In genomic region chr12:57063991-57064725, GRCh38 we compare ENCODE assay signal across 8 cellular contexts.
DNase-seq lines count a peak whose midpoint lies in the region; ATAC-seq lines count a peak whose summit lies in the region.

No MANE protein-coding gene starts in this region.

- H3K4me3 ChIP-seq in adipocyte (ENCODE audit: low read length), result peak overlapping the region; percentile 59

- peaks cover 20% of the 10 kb centered on the region for H3K4me1 ChIP-seq in adipocyte (ENCODE audit: control insufficient read depth, insufficient read depth, low read length)

- peak; percentile 83 for ATAC-seq in GM21423 (IDR thresholded peaks at IDR 0.05; ENCODE audit: unreplicated experiment)
- ATAC-seq in GM21360 (IDR thresholded peaks at IDR 0.05; ENCODE audit: unreplicated experiment), result no peak

- H3K36me3 ChIP-seq in KOPT-K1 (ENCODE audit: insufficient read depth, low read length) (peaks cover 97% of the 10 kb centered on the region), adipocyte (ENCODE audit: control insufficient read depth, insufficient read depth, low read length, severe bottlenecking) (peaks cover 12% of the 10 kb centered on the region)

- in situ Hi-C loops in ACHN (cut with HindIII; ENCODE audit: low pct_ligation_motif_present, low pct_unique_long_range_greater_than_20kb, low sequenced_read_pairs), result no loop called here

- DNase-seq in ACHN (peak; percentile 35), adipocyte (ENCODE audit: low read depth) (no peak), posterior cingulate gyrus (no peak), SHP77 (lab: John Stamatoyannopoulos, UW) (no peak), substantia nigra (lab: John Stamatoyannopoulos, UW) (no peak)

- H3K27ac ChIP-seq in KOPT-K1 (ENCODE audit: low read depth, low read length, poor library complexity, severe bottlenecking) (peak overlapping the region; percentile 44), substantia nigra (ENCODE audit: low read depth, low read length, poor library complexity, severe bottlenecking) (no peak overlapping the region)

- peak overlapping the region; percentile 67 for H3K9ac ChIP-seq in adipocyte (ENCODE audit: low read length)

- intact Hi-C loops in posterior cingulate gyrus (cut with DNase I), result loop anchor here (5.0 kb wide), 1 partner anchor 302 kb away; the partner anchor contains the start of gene HSD17B6

- no peaks in the 10 kb centered on the region for H3K27me3 ChIP-seq in adipocyte (replicated peaks; ENCODE audit: control insufficient read depth, insufficient read depth, low read length)

- H3K9me3 ChIP-seq in KOPT-K1 (ENCODE audit: insufficient read depth, low read length, poor library complexity, severe bottlenecking) (peaks cover 11% of the 10 kb centered on the region), adipocyte (ENCODE audit: control insufficient read depth, low read length) (no peaks in the 10 kb centered on the region)
